Comparison of ENCODE assay signal across 1 cellular context in genomic region chr6:11537229-11538048, GRCh38.
TF ChIP-seq lines count a peak whose summit lies in the region.

A gene with protein sequence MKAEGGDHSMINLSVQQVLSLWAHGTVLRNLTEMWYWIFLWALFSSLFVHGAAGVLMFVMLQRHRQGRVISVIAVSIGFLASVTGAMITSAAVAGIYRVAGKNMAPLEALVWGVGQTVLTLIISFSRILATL (plus strand): TSS chr6:11537749. CDS start chr6:11538278, 529 bp downstream.

TF ChIP-seq in HepG2, 621 proteins besides CTCF, POLR2A, EP300 and RAD21 (continued from another document and continues in another):
- peak; percentile 43 for TF ChIP-seq ZFP91 (CRISPR knock-in tag; IDR thresholded peaks at IDR 0.05; ENCODE audit: borderline replicate concordance)
- TF ChIP-seq, protein P1, sequence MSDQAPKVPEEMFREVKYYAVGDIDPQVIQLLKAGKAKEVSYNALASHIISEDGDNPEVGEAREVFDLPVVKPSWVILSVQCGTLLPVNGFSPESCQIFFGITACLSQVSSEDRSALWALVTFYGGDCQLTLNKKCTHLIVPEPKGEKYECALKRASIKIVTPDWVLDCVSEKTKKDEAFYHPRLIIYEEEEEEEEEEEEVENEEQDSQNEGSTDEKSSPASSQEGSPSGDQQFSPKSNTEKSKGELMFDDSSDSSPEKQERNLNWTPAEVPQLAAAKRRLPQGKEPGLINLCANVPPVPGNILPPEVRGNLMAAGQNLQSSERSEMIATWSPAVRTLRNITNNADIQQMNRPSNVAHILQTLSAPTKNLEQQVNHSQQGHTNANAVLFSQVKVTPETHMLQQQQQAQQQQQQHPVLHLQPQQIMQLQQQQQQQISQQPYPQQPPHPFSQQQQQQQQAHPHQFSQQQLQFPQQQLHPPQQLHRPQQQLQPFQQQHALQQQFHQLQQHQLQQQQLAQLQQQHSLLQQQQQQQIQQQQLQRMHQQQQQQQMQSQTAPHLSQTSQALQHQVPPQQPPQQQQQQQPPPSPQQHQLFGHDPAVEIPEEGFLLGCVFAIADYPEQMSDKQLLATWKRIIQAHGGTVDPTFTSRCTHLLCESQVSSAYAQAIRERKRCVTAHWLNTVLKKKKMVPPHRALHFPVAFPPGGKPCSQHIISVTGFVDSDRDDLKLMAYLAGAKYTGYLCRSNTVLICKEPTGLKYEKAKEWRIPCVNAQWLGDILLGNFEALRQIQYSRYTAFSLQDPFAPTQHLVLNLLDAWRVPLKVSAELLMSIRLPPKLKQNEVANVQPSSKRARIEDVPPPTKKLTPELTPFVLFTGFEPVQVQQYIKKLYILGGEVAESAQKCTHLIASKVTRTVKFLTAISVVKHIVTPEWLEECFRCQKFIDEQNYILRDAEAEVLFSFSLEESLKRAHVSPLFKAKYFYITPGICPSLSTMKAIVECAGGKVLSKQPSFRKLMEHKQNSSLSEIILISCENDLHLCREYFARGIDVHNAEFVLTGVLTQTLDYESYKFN (CRISPR knock-in tag; conservative IDR thresholded peaks at IDR 0.05) = peak; percentile 55
- TF ChIP-seq, protein P2, sequence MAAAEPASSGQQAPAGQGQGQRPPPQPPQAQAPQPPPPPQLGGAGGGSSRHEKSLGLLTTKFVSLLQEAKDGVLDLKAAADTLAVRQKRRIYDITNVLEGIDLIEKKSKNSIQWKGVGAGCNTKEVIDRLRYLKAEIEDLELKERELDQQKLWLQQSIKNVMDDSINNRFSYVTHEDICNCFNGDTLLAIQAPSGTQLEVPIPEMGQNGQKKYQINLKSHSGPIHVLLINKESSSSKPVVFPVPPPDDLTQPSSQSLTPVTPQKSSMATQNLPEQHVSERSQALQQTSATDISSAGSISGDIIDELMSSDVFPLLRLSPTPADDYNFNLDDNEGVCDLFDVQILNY (CRISPR knock-in tag; conservative IDR thresholded peaks at IDR 0.05) = peak; percentile 62
- TF ChIP-seq PBX3 (CRISPR knock-in tag; IDR thresholded peaks at IDR 0.05; ENCODE audit: borderline replicate concordance) = no peak
- TF ChIP-seq, protein P3, sequence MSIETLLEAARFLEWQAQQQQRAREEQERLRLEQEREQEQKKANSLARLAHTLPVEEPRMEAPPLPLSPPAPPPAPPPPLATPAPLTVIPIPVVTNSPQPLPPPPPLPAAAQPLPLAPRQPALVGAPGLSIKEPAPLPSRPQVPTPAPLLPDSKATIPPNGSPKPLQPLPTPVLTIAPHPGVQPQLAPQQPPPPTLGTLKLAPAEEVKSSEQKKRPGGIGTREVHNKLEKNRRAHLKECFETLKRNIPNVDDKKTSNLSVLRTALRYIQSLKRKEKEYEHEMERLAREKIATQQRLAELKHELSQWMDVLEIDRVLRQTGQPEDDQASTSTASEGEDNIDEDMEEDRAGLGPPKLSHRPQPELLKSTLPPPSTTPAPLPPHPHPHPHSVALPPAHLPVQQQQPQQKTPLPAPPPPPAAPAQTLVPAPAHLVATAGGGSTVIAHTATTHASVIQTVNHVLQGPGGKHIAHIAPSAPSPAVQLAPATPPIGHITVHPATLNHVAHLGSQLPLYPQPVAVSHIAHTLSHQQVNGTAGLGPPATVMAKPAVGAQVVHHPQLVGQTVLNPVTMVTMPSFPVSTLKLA (IDR thresholded peaks at IDR 0.05) = 0 out of 2 replicates have a peak, but pooled peaks have one; percentile 38
- 0 out of 2 replicates have a peak, but pooled peaks have one; percentile 17 for TF ChIP-seq ZNF557 (CRISPR knock-in tag; IDR thresholded peaks at IDR 0.05)
- TF ChIP-seq ZNF180 (CRISPR knock-in tag; IDR thresholded peaks at IDR 0.05; ENCODE audit: borderline replicate concordance, low read depth) = no peak
- no peak for TF ChIP-seq KDM4B (CRISPR knock-in tag; IDR thresholded peaks at IDR 0.05)
- no peak for TF ChIP-seq ONECUT2 (CRISPR knock-in tag; IDR thresholded peaks at IDR 0.05)
- no peak for TF ChIP-seq RFX3 (CRISPR knock-in tag; IDR thresholded peaks at IDR 0.05)
- peak; percentile 56; the same call in 1 of the 2 replicates for TF ChIP-seq ZBTB2 (CRISPR knock-in tag; IDR thresholded peaks at IDR 0.05; ENCODE audit: low read depth)
- peak; percentile 77 for TF ChIP-seq TMF1 (CRISPR knock-in tag; IDR thresholded peaks at IDR 0.05; ENCODE audit: low read depth)
- peak; percentile 66; the same call in 1 of the 2 replicates for TF ChIP-seq ZFX (CRISPR knock-in tag; IDR thresholded peaks at IDR 0.05; ENCODE audit: low read depth)
- TF ChIP-seq ZFP36L2 (CRISPR knock-in tag; IDR thresholded peaks at IDR 0.05) = no peak
- no peak for TF ChIP-seq NR2F6 (IDR thresholded peaks at IDR 0.05)
- peak; percentile 53; the same call in 1 of the 2 replicates for TF ChIP-seq NR2F6 (CRISPR knock-in tag; IDR thresholded peaks at IDR 0.05)
- TF ChIP-seq ZNF496 (CRISPR knock-in tag; IDR thresholded peaks at IDR 0.05; ENCODE audit: insufficient replicate concordance) = no peak
- peak; percentile 64 for TF ChIP-seq CCDC6 (CRISPR knock-in tag; IDR thresholded peaks at IDR 0.05)
- no peak for TF ChIP-seq ZNF75D (CRISPR knock-in tag; IDR thresholded peaks at IDR 0.05; ENCODE audit: borderline replicate concordance)
- TF ChIP-seq, protein P4, sequence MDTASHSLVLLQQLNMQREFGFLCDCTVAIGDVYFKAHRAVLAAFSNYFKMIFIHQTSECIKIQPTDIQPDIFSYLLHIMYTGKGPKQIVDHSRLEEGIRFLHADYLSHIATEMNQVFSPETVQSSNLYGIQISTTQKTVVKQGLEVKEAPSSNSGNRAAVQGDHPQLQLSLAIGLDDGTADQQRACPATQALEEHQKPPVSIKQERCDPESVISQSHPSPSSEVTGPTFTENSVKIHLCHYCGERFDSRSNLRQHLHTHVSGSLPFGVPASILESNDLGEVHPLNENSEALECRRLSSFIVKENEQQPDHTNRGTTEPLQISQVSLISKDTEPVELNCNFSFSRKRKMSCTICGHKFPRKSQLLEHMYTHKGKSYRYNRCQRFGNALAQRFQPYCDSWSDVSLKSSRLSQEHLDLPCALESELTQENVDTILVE (CRISPR knock-in tag; IDR thresholded peaks at IDR 0.05) = no peak
- peak; percentile 81; the same call in 1 of the 2 replicates for TF ChIP-seq ARID4A (CRISPR knock-in tag; IDR thresholded peaks at IDR 0.05; ENCODE audit: borderline replicate concordance)
- TF ChIP-seq, protein P5, sequence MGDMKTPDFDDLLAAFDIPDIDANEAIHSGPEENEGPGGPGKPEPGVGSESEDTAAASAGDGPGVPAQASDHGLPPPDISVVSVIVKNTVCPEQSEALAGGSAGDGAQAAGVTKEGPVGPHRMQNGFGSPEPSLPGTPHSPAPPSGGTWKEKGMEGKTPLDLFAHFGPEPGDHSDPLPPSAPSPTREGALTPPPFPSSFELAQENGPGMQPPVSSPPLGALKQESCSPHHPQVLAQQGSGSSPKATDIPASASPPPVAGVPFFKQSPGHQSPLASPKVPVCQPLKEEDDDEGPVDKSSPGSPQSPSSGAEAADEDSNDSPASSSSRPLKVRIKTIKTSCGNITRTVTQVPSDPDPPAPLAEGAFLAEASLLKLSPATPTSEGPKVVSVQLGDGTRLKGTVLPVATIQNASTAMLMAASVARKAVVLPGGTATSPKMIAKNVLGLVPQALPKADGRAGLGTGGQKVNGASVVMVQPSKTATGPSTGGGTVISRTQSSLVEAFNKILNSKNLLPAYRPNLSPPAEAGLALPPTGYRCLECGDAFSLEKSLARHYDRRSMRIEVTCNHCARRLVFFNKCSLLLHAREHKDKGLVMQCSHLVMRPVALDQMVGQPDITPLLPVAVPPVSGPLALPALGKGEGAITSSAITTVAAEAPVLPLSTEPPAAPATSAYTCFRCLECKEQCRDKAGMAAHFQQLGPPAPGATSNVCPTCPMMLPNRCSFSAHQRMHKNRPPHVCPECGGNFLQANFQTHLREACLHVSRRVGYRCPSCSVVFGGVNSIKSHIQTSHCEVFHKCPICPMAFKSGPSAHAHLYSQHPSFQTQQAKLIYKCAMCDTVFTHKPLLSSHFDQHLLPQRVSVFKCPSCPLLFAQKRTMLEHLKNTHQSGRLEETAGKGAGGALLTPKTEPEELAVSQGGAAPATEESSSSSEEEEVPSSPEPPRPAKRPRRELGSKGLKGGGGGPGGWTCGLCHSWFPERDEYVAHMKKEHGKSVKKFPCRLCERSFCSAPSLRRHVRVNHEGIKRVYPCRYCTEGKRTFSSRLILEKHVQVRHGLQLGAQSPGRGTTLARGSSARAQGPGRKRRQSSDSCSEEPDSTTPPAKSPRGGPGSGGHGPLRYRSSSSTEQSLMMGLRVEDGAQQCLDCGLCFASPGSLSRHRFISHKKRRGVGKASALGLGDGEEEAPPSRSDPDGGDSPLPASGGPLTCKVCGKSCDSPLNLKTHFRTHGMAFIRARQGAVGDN (CRISPR knock-in tag; IDR thresholded peaks at IDR 0.05) = peak; percentile 94
- TF ChIP-seq HDAC1 (CRISPR knock-in tag; IDR thresholded peaks at IDR 0.05) = peak; percentile 93
- TF ChIP-seq ZSCAN20 (CRISPR knock-in tag; IDR thresholded peaks at IDR 0.05; ENCODE audit: borderline replicate concordance) = no peak; the same call in 1 of the 2 replicates
- TF ChIP-seq ZBTB39 (CRISPR knock-in tag; IDR thresholded peaks at IDR 0.05) = no peak
- TF ChIP-seq ZNF510 (CRISPR knock-in tag; IDR thresholded peaks at IDR 0.05; ENCODE audit: low read depth) = no peak
- TF ChIP-seq, protein P6, sequence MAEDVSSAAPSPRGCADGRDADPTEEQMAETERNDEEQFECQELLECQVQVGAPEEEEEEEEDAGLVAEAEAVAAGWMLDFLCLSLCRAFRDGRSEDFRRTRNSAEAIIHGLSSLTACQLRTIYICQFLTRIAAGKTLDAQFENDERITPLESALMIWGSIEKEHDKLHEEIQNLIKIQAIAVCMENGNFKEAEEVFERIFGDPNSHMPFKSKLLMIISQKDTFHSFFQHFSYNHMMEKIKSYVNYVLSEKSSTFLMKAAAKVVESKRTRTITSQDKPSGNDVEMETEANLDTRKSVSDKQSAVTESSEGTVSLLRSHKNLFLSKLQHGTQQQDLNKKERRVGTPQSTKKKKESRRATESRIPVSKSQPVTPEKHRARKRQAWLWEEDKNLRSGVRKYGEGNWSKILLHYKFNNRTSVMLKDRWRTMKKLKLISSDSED (CRISPR knock-in tag; IDR thresholded peaks at IDR 0.05) = no peak
